In genomic region chr1:43251024-43251423, GRCh38 we compare ENCODE assay signal across 28 cellular contexts. TPM values are rescaled to one million over a fixed set of nuclear protein-coding genes. Genes with fewer than 3 reads are reported as not detected.
"Had no signal": no experiment of that assay in that cellular context is flagged by ENCODE, and none has a peak within 500 bp of the region (broad histone marks: within the 10 kb centered on the region; RNA-seq: fewer than 3 reads in every experiment).

No MANE protein-coding gene starts in this region.

- H3K27ac Mint-ChIP-seq: activated naive CD8-positive, alpha-beta T cell treated with anti-CD3 and anti-CD28 coated beads, Interleukin-2, amount 50 U/mL, for 24 hours; activated T-cell treated with anti-CD3 and anti-CD28 coated beads, Interleukin-2, amount 50 U/mL, for 24 hours; activated T-helper 1 cell treated with anti-CD3 and anti-CD28 coated beads, Interleukin-12 subunit alpha, Interleukin-12 subunit beta, Interleukin-2, Interleukin-4 antibody, amounts not matched to agents 30 ng/mL and 10 ng/mL and 1 ng/mL, durations not matched to agents 14 hours and 24 hours and 36 hours; T-helper 1 cell treated with Interleukin-12 subunit alpha and Interleukin-12 subunit beta and Interleukin-4 antibody, amounts not matched to agents 30 μg/mL and 1 μg/mL, for 36 hours; WTC11 had no signal

- ATAC-seq: activated naive CD4-positive, alpha-beta T cell treated with anti-CD3 and anti-CD28 coated beads, Interleukin-2, amount 50 U/mL, for 72 hours; activated naive CD8-positive, alpha-beta T cell treated with anti-CD3 and anti-CD28 coated beads, Interleukin-2, amount 50 U/mL, for 24 hours; body of pancreas; SK-N-SH treated with all-trans-retinoic acid at 6 μM for 48 hours; WTC11 had no signal

- H3K4me1 Mint-ChIP-seq: activated naive CD8-positive, alpha-beta T cell treated with anti-CD3 and anti-CD28 coated beads, Interleukin-2, amount 50 U/mL, for 24 hours; central memory CD8-positive, alpha-beta T cell; WTC11 had no signal

- H3K27me3 ChIP-seq: ascending aorta, body of pancreas, Peyer's patch, SJSA1 had no signal

- DNase-seq: activated CD4-positive, alpha-beta T cell treated with anti-CD3 and anti-CD28 coated beads for 48 hours; activated CD4-positive, alpha-beta T cell treated with anti-CD3 and anti-CD28 coated beads, Interleukin-2, amount 50 U/mL, for 4 hours; activated CD4-positive, CD25-positive, alpha-beta regulatory T cell treated with anti-CD3 and anti-CD28 coated beads, Interleukin-2, amount 50 U/mL, for 72 hours; activated effector memory CD4-positive, alpha-beta T cell treated with anti-CD3 and anti-CD28 coated beads, Interleukin-2, amount 50 U/mL, for 16 hours; activated naive CD4-positive, alpha-beta T cell treated with Interleukin-2 at 50 U/mL for 16 hours; activated naive CD8-positive, alpha-beta T cell treated with anti-CD3 and anti-CD28 coated beads, Interleukin-2, amount 50 U/mL, for 24 hours; activated T-cell treated with anti-CD3 and anti-CD28 coated beads, Interleukin-2, amount 50 U/mL, for 24 hours; amniotic stem cell; body of pancreas; Karpas-422; NCI-H1105 treated with DMSO at 0.1 percent for 48 hours; NCI-H1436 treated with DMSO at 0.1 percent for 48 hours; NCI-H187; NCI-H2081; NCI-H446; NCI-H524; Peyer's patch; SHP77; SW 1271 had no signal

- H3K9me3 Mint-ChIP-seq: activated naive CD4-positive, alpha-beta T cell treated with anti-CD3 and anti-CD28 coated beads, Interleukin-2, amount 50 U/mL, for 72 hours; activated T-cell treated with anti-CD3 and anti-CD28 coated beads, Interleukin-2, amount 50 U/mL, for 24 hours; central memory CD8-positive, alpha-beta T cell had no signal

- H3K4me1 ChIP-seq: ascending aorta, SJSA1 had no signal

- H3K4me3 Mint-ChIP-seq: activated naive CD8-positive, alpha-beta T cell treated with anti-CD3 and anti-CD28 coated beads, Interleukin-2, amount 50 U/mL, for 24 hours; activated T-cell treated with anti-CD3 and anti-CD28 coated beads, Interleukin-2, amount 50 U/mL, for 24 hours; activated T-helper 1 cell treated with anti-CD3 and anti-CD28 coated beads, Interleukin-12 subunit alpha, Interleukin-12 subunit beta, Interleukin-2, Interleukin-4 antibody, amounts not matched to agents 30 ng/mL and 10 ng/mL and 1 ng/mL, durations not matched to agents 14 hours and 24 hours and 36 hours; central memory CD8-positive, alpha-beta T cell; T-helper 1 cell treated with Interleukin-12 subunit alpha and Interleukin-12 subunit beta and Interleukin-4 antibody, amounts not matched to agents 30 μg/mL and 1 μg/mL, for 36 hours; WTC11 had no signal

- H3K27ac ChIP-seq: ascending aorta, body of pancreas, Peyer's patch, SJSA1 had no signal

- H3K9me3 ChIP-seq: ascending aorta, body of pancreas, Peyer's patch, SJSA1 had no signal

- H3K36me3 Mint-ChIP-seq: activated naive CD4-positive, alpha-beta T cell treated with anti-CD3 and anti-CD28 coated beads, Interleukin-2, amount 50 U/mL, for 72 hours had no signal

- H3K36me3 ChIP-seq: ascending aorta, Peyer's patch, SJSA1 had no signal

- H3K4me3 ChIP-seq: ascending aorta, body of pancreas, Peyer's patch, SJSA1 had no signal

RNA-seq across cellular contexts. Expression of gene TMEM125, which starts 18.8 kb away (rescaled TPM):
- total RNA-seq: activated CD8-positive, alpha-beta memory T cell treated with anti-CD3 and anti-CD28 coated beads for 36 hours; activated T-helper 1 cell treated with anti-CD3 and anti-CD28 coated beads, Interleukin-12 subunit alpha, Interleukin-12 subunit beta, Interleukin-2, Interleukin-4 antibody, amounts not matched to agents 30 ng/mL and 10 ng/mL and 1 ng/mL, durations not matched to agents 14 hours and 24 hours and 36 hours; ascending aorta; SJSA1 had no signal

RNA-seq across cellular contexts. Expression of gene C1orf210, which starts 34.4 kb away (rescaled TPM):
- total RNA-seq: activated CD8-positive, alpha-beta memory T cell treated with anti-CD3 and anti-CD28 coated beads for 36 hours; activated naive CD4-positive, alpha-beta T cell treated with anti-CD3 and anti-CD28 coated beads, Interleukin-2, amount 50 U/mL, for 72 hours; activated T-helper 1 cell treated with anti-CD3 and anti-CD28 coated beads, Interleukin-12 subunit alpha, Interleukin-12 subunit beta, Interleukin-2, Interleukin-4 antibody, amounts not matched to agents 30 ng/mL and 10 ng/mL and 1 ng/mL, durations not matched to agents 14 hours and 24 hours and 36 hours; ascending aorta; SJSA1 had no signal
